8 cellular contexts compared by ENCODE assay signal in the genomic region with DNA sequence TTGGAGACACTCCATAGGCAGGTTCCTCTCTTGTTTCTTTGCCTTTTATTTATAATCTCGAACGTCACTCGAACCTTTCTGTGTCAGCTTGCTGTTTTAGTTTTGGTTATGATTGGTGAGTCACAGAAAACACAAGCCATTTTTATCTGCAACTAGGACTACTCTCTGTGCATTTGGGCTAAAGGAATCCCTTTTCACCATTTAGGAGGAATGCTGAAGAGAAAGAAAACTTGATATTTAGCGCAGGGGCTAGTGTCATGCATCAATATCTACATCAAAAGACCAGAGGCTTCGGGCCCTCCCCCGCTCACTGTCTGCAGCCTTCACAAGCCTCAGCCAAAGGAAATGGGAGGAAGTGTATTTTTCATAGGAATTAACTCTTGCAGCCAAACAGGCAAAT.
DNase-seq lines count a peak whose midpoint lies in the region; ATAC-seq and TF ChIP-seq lines count a peak whose summit lies in the region.

No MANE protein-coding gene starts in this region.

- intact Hi-C loops in heart left ventricle (cut with DNase I) (loop anchor here in 8 of 10 donors (2.0 to 10.0 kb wide), 13 partner anchors 95 to 1043 kb away; a partner anchor contains a TSS), cardiac septum (cut with DNase I) (loop anchor here (2.0 to 5.0 kb wide), 4 partner anchors 95 to 1680 kb away; no protein-coding TSS in a partner anchor), uterus (cut with DNase I; ENCODE audit: low total_unique reads) (no loop called here)

- WGBS in heart left ventricle, 4 donors = 27 to 43% (median 35%) methylated on average over 6 of the region's 6 CpGs

- peak; percentile 24 to 56 (median 32) for ATAC-seq in heart left ventricle

- H3K27ac ChIP-seq in heart left ventricle (peak overlapping the region in 11 of 12 donors; percentile 55 to 87 (median 73)), iPS-20b (ENCODE audit: low read length) (no peak overlapping the region), uterus (peak overlapping the region; percentile 1 to 25)

- H3K9ac ChIP-seq in iPS-20b (ENCODE audit: low read depth, low read length) = peak overlapping the region; percentile 8; the same call in 1 of the 2 replicates

- DNase-seq in heart left ventricle (no peak), cardiac septum (ENCODE audit: low spot score) (no peak), uterus (no peak), LoVo (ENCODE audit: low spot score) (no peak), COLO829 (ENCODE audit: low spot score) (no peak), NOMO-1 (lab: John Stamatoyannopoulos, UW; ENCODE audit: unreplicated experiment in 2 of 2) (no peak)

- TF ChIP-seq CTCF in heart left ventricle (IDR thresholded peaks at IDR 0.05) (no peak), WI38 (IDR thresholded peaks at IDR 0.05; ENCODE audit: low read depth, low read length) (no peak), uterus (IDR thresholded peaks at IDR 0.05) (no peak)

- H3K36me3 ChIP-seq in heart left ventricle (no peaks in the 10 kb centered on the region), iPS-20b (ENCODE audit: insufficient read depth, low read depth, low read length) (no peaks in the 10 kb centered on the region), uterus (no peaks in the 10 kb centered on the region)

- no peak for TF ChIP-seq POLR2A in heart left ventricle (IDR thresholded peaks at IDR 0.05)
- TF ChIP-seq POLR2A in uterus (IDR thresholded peaks at IDR 0.05) = no peak

- no peaks in the 10 kb centered on the region for H3K27me3 ChIP-seq in heart left ventricle
- H3K27me3 ChIP-seq in iPS-20b (ENCODE audit: insufficient read depth, low read length) = no peaks in the 10 kb centered on the region
- no peaks in the 10 kb centered on the region for H3K27me3 ChIP-seq in uterus

- H3K9me3 ChIP-seq in heart left ventricle = no peaks in the 10 kb centered on the region
- H3K9me3 ChIP-seq in iPS-20b (ENCODE audit: insufficient read depth, low read depth, low read length) = no peaks in the 10 kb centered on the region
- no peaks in the 10 kb centered on the region for H3K9me3 ChIP-seq in uterus

- H3K4me3 ChIP-seq in heart left ventricle = peak overlapping the region in 1 of 12 donors; percentile 4
- peak overlapping the region; percentile 36 for H3K4me3 ChIP-seq in WI38 (ENCODE audit: low read depth, low read length)
- no peak overlapping the region for H3K4me3 ChIP-seq in iPS-20b (ENCODE audit: low read length)
- H3K4me3 ChIP-seq in uterus = no peak overlapping the region

- H3K4me1 ChIP-seq in heart left ventricle = peaks cover 3 to 36% (median 18%) of the 10 kb centered on the region in 12 donors
- peaks cover 55% of the 10 kb centered on the region for H3K4me1 ChIP-seq in iPS-20b (ENCODE audit: insufficient read depth, low read length)
- no peaks in the 10 kb centered on the region for H3K4me1 ChIP-seq in uterus
